ENCODE assay signal across 10 cellular contexts in the genomic region with DNA sequence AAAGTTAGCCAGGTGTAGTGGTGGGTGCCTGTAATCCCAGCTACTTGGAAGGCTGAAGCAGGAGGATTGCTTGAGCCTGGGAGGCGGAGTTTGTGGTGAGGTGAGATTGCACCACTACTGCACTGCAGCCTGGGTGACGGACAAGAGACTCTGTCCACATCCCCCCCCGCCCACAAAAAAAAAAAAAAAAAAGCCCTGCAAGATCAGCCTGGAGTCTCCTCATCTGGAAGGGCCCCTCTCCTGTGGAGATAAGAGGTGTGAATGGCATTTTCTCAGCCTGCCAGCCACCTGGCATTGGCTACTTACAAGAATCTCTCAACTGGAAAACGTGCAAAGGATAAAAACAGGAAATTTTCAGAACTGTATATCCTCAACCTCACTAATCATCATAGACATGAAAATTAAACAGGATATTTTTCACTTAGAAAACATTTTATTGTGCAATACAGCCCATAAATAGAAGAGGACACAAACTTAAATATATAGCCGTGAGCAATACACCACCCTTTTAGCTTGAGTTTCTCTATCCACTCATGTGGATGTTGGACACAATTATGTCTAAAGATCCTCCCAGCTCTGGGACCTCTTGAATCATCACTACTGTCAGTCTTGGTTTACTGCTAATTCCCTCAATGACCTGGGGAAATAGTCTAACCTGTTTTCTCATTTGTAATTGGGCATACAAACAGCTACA. TPM values are rescaled to one million over a fixed set of nuclear protein-coding genes. Genes with fewer than 3 reads are reported as not detected.
A peak's percentile ranks its signal among the peaks of the same experiment; 100 is the strongest.
DNase-seq lines count a peak whose midpoint lies in the region; ATAC-seq and FAIRE-seq lines count a peak whose summit lies in the region.
"Had no signal": no experiment of that assay in that cellular context is flagged by ENCODE, and none has a peak within 500 bp of the region (broad histone marks: within the 10 kb centered on the region; RNA-seq: fewer than 3 reads in every experiment).

No MANE protein-coding gene starts in this region.

- peak; percentile 37 for ATAC-seq in left ventricle myocardium superior
- no peak for ATAC-seq in Right ventricle myocardium inferior
- no peak for ATAC-seq in HG03469 (IDR thresholded peaks at IDR 0.05; ENCODE audit: unreplicated experiment)

- FAIRE-seq in RCC 7860 (lab: Jason Lieb, UNC): no peak

- intact Hi-C loops in left ventricle myocardium superior (cut with micrococcal nuclease) (no loop called here), Right ventricle myocardium inferior (cut with DNase I) (loop anchor here (5.0 kb wide), 1 partner anchor 42 kb away; no protein-coding TSS in a partner anchor)

- no peak for DNase-seq in left ventricle myocardium superior
- no peak for DNase-seq in Right ventricle myocardium inferior (ENCODE audit: missing footprints)
- peak; percentile 28 for DNase-seq in RCC 7860 (ENCODE audit: low spot score)
- peak; percentile 84 for DNase-seq in iris pigment epithelial cell (ENCODE audit: low read depth)
- no peak for DNase-seq in mesenteric fat pad (ENCODE audit: low spot score)
- DNase-seq in retina: no peak
- DNase-seq in effector CD8-positive, alpha-beta T cell (lab: John Stamatoyannopoulos, UW): no peak
- DNase-seq: activated naive CD8-positive, alpha-beta T cell treated with anti-CD3 and anti-CD28 coated beads for 36 hours; CD8-positive, alpha-beta memory T cell had no signal

RNA-seq across cellular contexts. Expression of gene TSPAN15, which starts 11.3 kb away (rescaled TPM):
- 8.3 TPM for total RNA-seq in left ventricle myocardium superior
- total RNA-seq in Right ventricle myocardium inferior: 11.8 TPM
- 109 TPM for total RNA-seq in mesenteric fat pad

RNA-seq across cellular contexts. Expression of gene TACR2, which starts 23.2 kb away (rescaled TPM):
- total RNA-seq in left ventricle myocardium superior (not detected), Right ventricle myocardium inferior (0.19 TPM), mesenteric fat pad (0.61 TPM)
- total RNA-seq: activated naive CD8-positive, alpha-beta T cell treated with anti-CD3 and anti-CD28 coated beads for 36 hours; CD8-positive, alpha-beta memory T cell had no signal

Comparison
In these comparisons a context has a peak if more than half of its experiments do, and no peak if none do; other contexts are left out.
1. DNase-seq: peak in RCC 7860 (single experiment) and iris pigment epithelial cell (single experiment); none in left ventricle myocardium superior (single experiment), Right ventricle myocardium inferior (single experiment), mesenteric fat pad (single experiment), retina (single experiment) and effector CD8-positive, alpha-beta T cell (single experiment).